ENCODE assay signal across 8 cellular contexts in the genomic region with DNA sequence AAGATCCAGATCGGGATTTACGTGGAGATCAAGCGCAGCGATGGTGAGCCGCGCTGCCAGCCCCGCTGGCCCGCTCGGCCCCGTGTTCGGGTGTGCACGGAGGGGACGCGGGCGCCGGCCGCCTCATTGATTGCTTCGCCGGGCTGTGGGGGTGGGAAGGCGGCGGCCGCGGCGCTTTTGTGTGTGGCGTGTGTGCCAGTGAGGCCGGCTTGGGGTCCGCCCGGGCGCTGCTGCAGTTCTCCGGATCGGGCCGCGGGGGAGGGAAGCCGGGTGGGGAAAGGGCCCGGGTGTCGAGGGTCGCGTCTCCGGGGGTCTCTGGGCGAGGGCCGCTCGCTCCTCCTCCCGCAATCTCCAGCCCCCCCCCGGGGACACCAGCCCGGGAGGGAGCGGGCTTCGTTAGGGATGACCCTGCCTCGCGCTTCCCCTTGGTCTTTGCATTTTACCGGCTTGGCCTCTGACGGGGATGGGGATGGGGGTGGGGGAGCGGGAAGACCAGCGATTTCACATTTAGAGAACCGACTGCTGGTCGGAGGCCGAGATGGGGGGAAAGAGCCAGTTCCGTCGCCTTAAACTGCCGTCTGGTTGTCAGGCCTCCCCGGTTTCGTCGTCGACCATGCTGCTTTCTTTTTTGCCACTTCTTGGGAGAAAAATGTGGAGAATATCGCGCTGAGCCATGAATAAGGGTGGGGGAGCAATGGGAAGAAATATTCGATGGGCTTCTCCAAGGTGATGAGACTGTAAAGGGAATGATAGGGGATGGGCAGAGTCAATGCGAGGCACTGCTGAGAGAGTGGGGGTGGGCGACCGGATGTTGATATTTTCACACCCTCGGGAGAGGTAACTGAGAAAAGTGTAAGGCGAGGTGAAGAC. TPM values are rescaled to one million over a fixed set of nuclear protein-coding genes. Genes with fewer than 3 reads are reported as not detected.
DNase-seq lines count a peak whose midpoint lies in the region; FAIRE-seq and TF ChIP-seq lines count a peak whose summit lies in the region.

No MANE protein-coding gene starts in this region.

- peak overlapping the region; percentile 97 for H3K27ac Mint-ChIP-seq in activated CD4-positive, alpha-beta T cell treated with anti-CD3 and anti-CD28 coated beads, Interleukin-2, amount 10 ng/mL, durations not matched to agents 7 days and 5 days

- TF ChIP-seq CTCF in lower leg skin (IDR thresholded peaks at IDR 0.05), result no peak

- H3K4me3 Mint-ChIP-seq in activated CD4-positive, alpha-beta T cell treated with anti-CD3 and anti-CD28 coated beads, Interleukin-2, amount 10 ng/mL, durations not matched to agents 7 days and 5 days, result peak overlapping the region; percentile 95

- in situ Hi-C loops in HAP-1 (cut with MboI; ENCODE audit: low sequenced_read_pairs), result no loop called here

- H3K4me3 ChIP-seq in HAP-1 (peak overlapping the region; percentile 70), MG63 (peak overlapping the region; percentile 94), lower leg skin (ENCODE audit: low read depth, poor library complexity, severe bottlenecking) (peak overlapping the region; percentile 98)

- TF ChIP-seq POLR2A in GM12891 (IDR thresholded peaks at IDR 0.05; ENCODE audit: low read depth, low read length), result no peak
- TF ChIP-seq POLR2A in lower leg skin (IDR thresholded peaks at IDR 0.05), result no peak

- POLR2A ChIA-PET in activated CD4-positive, alpha-beta T cell treated with anti-CD3 and anti-CD28 coated beads, Interleukin-2, amount 10 ng/mL, durations not matched to agents 7 days and 5 days (lab: Charles Lee), result interaction anchor here (1.5 kb wide), 1 partner anchor 21 kb away, joined by 12 read pairs; no protein-coding TSS in a partner anchor

- intact Hi-C loops in lower leg skin (cut with DNase I; ENCODE audit: low total_unique reads), result no loop called here

- H3K9me3 Mint-ChIP-seq in activated CD4-positive, alpha-beta T cell treated with anti-CD3 and anti-CD28 coated beads, Interleukin-2, amount 10 ng/mL, durations not matched to agents 7 days and 5 days, result peaks cover 4% of the 10 kb centered on the region

- H3K4me1 Mint-ChIP-seq in activated CD4-positive, alpha-beta T cell treated with anti-CD3 and anti-CD28 coated beads, Interleukin-2, amount 10 ng/mL, durations not matched to agents 7 days and 5 days, result peaks cover 70% of the 10 kb centered on the region

- H3K36me3 Mint-ChIP-seq in activated CD4-positive, alpha-beta T cell treated with anti-CD3 and anti-CD28 coated beads, Interleukin-2, amount 10 ng/mL, durations not matched to agents 7 days and 5 days (ENCODE audit: low read depth), result peaks cover 45% of the 10 kb centered on the region

- WGBS in lower leg skin, 2 donors, result 1% methylated on average over 29 to 66 of the region's 71 CpGs

- H3K4me1 ChIP-seq in HAP-1, result peaks cover 12% of the 10 kb centered on the region

- FAIRE-seq in GM12891 (lab: Jason Lieb, UNC), result peak; percentile 74

- H3K27me3 ChIP-seq in HAP-1 (ENCODE audit: low read depth) (no peaks in the 10 kb centered on the region), MG63 (no peaks in the 10 kb centered on the region)

- DNase-seq in GM12891 (ENCODE audit: insufficient read length, low spot score), result peak; percentile 25
- DNase-seq in HAP-1 (ENCODE audit: low spot score in 2 of 2), result peak in 1 of 2 experiments; percentile 61
- DNase-seq in MG63, result peak; percentile 50
- DNase-seq in activated CD4-positive, alpha-beta T cell treated with anti-CD3 and anti-CD28 coated beads, Interleukin-2, amount 10 ng/mL, durations not matched to agents 7 days and 5 days, result peak; percentile 65
- DNase-seq in dedifferentiated amniotic fluid mesenchymal stem cell (ENCODE audit: extremely low spot score), result peak; percentile 29
- DNase-seq in lower leg skin (ENCODE audit: low spot score in 2 of 2), result peak; percentile 19 to 90
- DNase-seq in stimulated activated CD4-positive, alpha-beta T cell treated with anti-CD3 and anti-CD28 coated beads, TNF-alpha, amount 100 ng/mL, for 1 hour (ENCODE audit: low read depth in 3 of 3, low spot score in 1 of 3), result peak in 2 of 3 donors; percentile 14 to 43
- DNase-seq in NCI-H1105 treated with DMSO at 0.1 percent for 48 hours (lab: John Stamatoyannopoulos, UW), result no peak

- no peaks in the 10 kb centered on the region for H3K27me3 Mint-ChIP-seq in activated CD4-positive, alpha-beta T cell treated with anti-CD3 and anti-CD28 coated beads, Interleukin-2, amount 10 ng/mL, durations not matched to agents 7 days and 5 days

- H3K36me3 ChIP-seq in HAP-1 (replicated peaks), result peaks cover 15% of the 10 kb centered on the region; the same call in 1 of the 2 replicates
- H3K36me3 ChIP-seq in MG63, result peaks cover 20% of the 10 kb centered on the region

- H3K9me3 ChIP-seq in HAP-1 (no peaks in the 10 kb centered on the region), MG63 (no peaks in the 10 kb centered on the region)

- CTCF ChIA-PET in activated CD4-positive, alpha-beta T cell treated with anti-CD3 and anti-CD28 coated beads, Interleukin-2, amount 10 ng/mL, durations not matched to agents 7 days and 5 days (lab: Charles Lee), result interaction anchor here (0.7 to 1.6 kb wide), 13 partner anchors 9 to 82 kb away, joined by 3 to 6 read pairs (median 3); no protein-coding TSS in a partner anchor

TF ChIP-seq in GM12891, 5 proteins besides CTCF, POLR2A, EP300 and RAD21:
- TF ChIP-seq PAX5 (IDR thresholded peaks at IDR 0.05; ENCODE audit: insufficient read depth, low read length, severe bottlenecking) (no peak), POLR2AphosphoS5 (IDR thresholded peaks at IDR 0.05; ENCODE audit: low read depth, low read length) (0 out of 2 replicates have a peak, but pooled peaks have one; percentile 34), POU2F2 (IDR thresholded peaks at IDR 0.05; ENCODE audit: low read depth, low read length) (no peak), SPI1 (IDR thresholded peaks at IDR 0.05; ENCODE audit: low read depth, low read length) (0 out of 2 replicates have a peak, but pooled peaks have one; percentile 17)
TF ChIP-seq in GM12891: peak in this region for 2.

RNA-seq across cellular contexts. Expression of gene KIF2A, which starts 0.7 kb away (rescaled TPM):
- 43.8 TPM for polyA plus RNA-seq in GM12891 (2012; ENCODE audit: low read depth, missing spikeins)
- total RNA-seq in MG63 (2014; rRNA removed; shearing (Covaris generic); ENCODE audit: low replicate concordance), result 27.4 and 29.4 TPM in 2 replicates
- total RNA-seq in activated CD4-positive, alpha-beta T cell treated with anti-CD3 and anti-CD28 coated beads, Interleukin-2, amount 10 ng/mL, durations not matched to agents 7 days and 5 days, result 100 to 1,000 TPM; 151 to 204 TPM
- 10 to 100 TPM; 14.5 to 33.4 (median 21.2) TPM for total RNA-seq in lower leg skin
